Comparison of ENCODE assay signal across 1 cellular context in the genomic region with DNA sequence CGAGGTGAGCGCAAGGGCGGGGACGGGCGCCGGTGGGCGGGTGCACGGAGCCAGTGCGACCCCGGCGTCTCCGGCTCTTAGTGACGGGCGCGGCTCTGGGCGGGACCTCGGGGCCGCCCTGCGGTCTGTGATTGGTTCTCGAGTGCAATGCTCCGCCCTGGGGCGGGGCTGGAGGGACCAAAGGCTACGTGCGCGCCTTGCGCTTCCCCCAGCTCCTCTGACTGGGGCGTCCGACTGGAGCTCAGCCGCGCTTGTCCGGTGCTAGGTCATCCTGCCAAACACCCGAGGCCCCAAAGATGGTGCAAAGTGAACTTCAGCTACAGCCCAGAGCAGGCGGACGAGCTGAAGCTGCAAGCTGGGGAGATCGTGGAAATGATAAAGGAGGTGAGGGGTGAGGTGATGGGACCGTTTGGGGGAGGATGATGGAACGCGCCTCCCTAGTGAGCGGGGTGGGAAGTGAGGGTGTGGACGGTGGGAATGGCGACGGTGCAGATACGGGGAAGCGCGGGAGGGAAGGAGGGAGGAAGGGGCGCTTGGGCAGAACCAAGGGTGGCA.
TF ChIP-seq lines count a peak whose summit lies in the region.

No MANE protein-coding gene starts in this region.

TF ChIP-seq in K562, 482 proteins besides CTCF, POLR2A, EP300 and RAD21 (continued from another document and continues in another):
- TF ChIP-seq CTCFL (IDR thresholded peaks at IDR 0.05; ENCODE audit: borderline replicate concordance, insufficient read depth, low read depth, low read length, poor library complexity, severe bottlenecking) = no peak
- TF ChIP-seq PTTG1 (tag; IDR thresholded peaks at IDR 0.05; ENCODE audit: low read depth) = no peak
- peak; percentile 17 to 27; a peak in 1 of 4 replicates for TF ChIP-seq TRIM24 (IDR thresholded peaks at IDR 0.05)
- TF ChIP-seq ZNF407 (IDR thresholded peaks at IDR 0.05; ENCODE audit: low read depth) = no peak
- no peak for TF ChIP-seq RBM15 (IDR thresholded peaks at IDR 0.05; ENCODE audit: insufficient read depth, low read length)
- TF ChIP-seq KDM1A (IDR thresholded peaks at IDR 0.05) = peak in 1 of 2 experiments; percentile 57; a peak in 1 of 4 replicates
- no peak for TF ChIP-seq ZNF23 (CRISPR knock-in tag; IDR thresholded peaks at IDR 0.05)
- TF ChIP-seq, protein P1, sequence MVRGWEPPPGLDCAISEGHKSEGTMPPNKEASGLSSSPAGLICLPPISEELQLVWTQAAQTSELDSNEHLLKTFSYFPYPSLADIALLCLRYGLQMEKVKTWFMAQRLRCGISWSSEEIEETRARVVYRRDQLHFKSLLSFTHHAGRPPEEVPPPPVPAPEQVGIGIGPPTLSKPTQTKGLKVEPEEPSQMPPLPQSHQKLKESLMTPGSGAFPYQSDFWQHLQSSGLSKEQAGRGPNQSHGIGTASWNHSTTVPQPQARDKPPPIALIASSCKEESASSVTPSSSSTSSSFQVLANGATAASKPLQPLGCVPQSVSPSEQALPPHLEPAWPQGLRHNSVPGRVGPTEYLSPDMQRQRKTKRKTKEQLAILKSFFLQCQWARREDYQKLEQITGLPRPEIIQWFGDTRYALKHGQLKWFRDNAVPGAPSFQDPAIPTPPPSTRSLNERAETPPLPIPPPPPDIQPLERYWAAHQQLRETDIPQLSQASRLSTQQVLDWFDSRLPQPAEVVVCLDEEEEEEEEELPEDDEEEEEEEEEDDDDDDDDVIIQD (CRISPR knock-in tag; IDR thresholded peaks at IDR 0.05) = no peak
- TF ChIP-seq, protein P2, sequence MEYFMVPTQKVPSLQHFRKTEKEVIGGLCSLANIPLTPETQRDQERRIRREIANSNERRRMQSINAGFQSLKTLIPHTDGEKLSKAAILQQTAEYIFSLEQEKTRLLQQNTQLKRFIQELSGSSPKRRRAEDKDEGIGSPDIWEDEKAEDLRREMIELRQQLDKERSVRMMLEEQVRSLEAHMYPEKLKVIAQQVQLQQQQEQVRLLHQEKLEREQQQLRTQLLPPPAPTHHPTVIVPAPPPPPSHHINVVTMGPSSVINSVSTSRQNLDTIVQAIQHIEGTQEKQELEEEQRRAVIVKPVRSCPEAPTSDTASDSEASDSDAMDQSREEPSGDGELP (CRISPR knock-in tag; IDR thresholded peaks at IDR 0.05; ENCODE audit: borderline replicate concordance) = peak; percentile 40; the same call in 1 of the 2 replicates
- no peak for TF ChIP-seq PURB (CRISPR knock-in tag; IDR thresholded peaks at IDR 0.05; ENCODE audit: low read depth)
- TF ChIP-seq, protein P3, sequence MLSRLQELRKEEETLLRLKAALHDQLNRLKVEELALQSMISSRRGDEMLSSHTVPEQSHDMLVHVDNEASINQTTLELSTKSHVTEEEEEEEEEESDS (CRISPR knock-in tag; IDR thresholded peaks at IDR 0.05) = no peak
- TF ChIP-seq ZFX (CRISPR knock-in tag; IDR thresholded peaks at IDR 0.05) = no peak; the same call in 1 of the 2 replicates
- TF ChIP-seq ILK (tag; IDR thresholded peaks at IDR 0.05; ENCODE audit: borderline replicate concordance, low read depth) = no peak
- TF ChIP-seq SRF (CRISPR knock-in tag; IDR thresholded peaks at IDR 0.05) = peak in 1 of 2 experiments; percentile 26; a peak in 1 of 4 replicates
- peak; percentile 75 for TF ChIP-seq RBM25 (IDR thresholded peaks at IDR 0.05; ENCODE audit: low read depth, low read length, severe bottlenecking)
- 0 out of 2 replicates have a peak, but pooled peaks have one; percentile 37 for TF ChIP-seq KDM2B (CRISPR knock-in tag; IDR thresholded peaks at IDR 0.05)
- no peak for TF ChIP-seq ZZZ3 (IDR thresholded peaks at IDR 0.05)
- TF ChIP-seq FOXP1 (CRISPR knock-in tag; IDR thresholded peaks at IDR 0.05) = no peak
- TF ChIP-seq, protein P4, sequence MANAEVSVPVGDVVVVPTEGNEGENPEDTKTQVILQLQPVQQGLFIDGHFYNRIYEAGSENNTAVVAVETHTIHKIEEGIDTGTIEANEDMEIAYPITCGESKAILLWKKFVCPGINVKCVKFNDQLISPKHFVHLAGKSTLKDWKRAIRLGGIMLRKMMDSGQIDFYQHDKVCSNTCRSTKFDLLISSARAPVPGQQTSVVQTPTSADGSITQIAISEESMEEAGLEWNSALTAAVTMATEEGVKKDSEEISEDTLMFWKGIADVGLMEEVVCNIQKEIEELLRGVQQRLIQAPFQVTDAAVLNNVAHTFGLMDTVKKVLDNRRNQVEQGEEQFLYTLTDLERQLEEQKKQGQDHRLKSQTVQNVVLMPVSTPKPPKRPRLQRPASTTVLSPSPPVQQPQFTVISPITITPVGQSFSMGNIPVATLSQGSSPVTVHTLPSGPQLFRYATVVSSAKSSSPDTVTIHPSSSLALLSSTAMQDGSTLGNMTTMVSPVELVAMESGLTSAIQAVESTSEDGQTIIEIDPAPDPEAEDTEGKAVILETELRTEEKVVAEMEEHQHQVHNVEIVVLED (CRISPR knock-in tag; IDR thresholded peaks at IDR 0.05) = no peak; the same call in 1 of the 2 replicates
- no peak for TF ChIP-seq SAFB2 (IDR thresholded peaks at IDR 0.05; ENCODE audit: borderline replicate concordance, low read depth, low read length, severe bottlenecking)
- TF ChIP-seq TCFL5 (CRISPR knock-in tag; conservative IDR thresholded peaks at IDR 0.05) = no peak
- TF ChIP-seq PML (IDR thresholded peaks at IDR 0.05; ENCODE audit: low read length) = no peak
- no peak for TF ChIP-seq DACH1 (IDR thresholded peaks at IDR 0.05; ENCODE audit: partially characterized antibody)
- TF ChIP-seq FOXA1 (IDR thresholded peaks at IDR 0.05; ENCODE audit: borderline replicate concordance) = no peak
- TF ChIP-seq CXXC5 (CRISPR knock-in tag; IDR thresholded peaks at IDR 0.05) = peak; percentile 68
- TF ChIP-seq HNRNPLL (IDR thresholded peaks at IDR 0.05; ENCODE audit: low read depth, low read length, poor library complexity, severe bottlenecking) = peak; percentile 89
- TF ChIP-seq ARID2 (IDR thresholded peaks at IDR 0.05) = peak; percentile 30; the same call in 1 of the 2 replicates
- no peak for TF ChIP-seq NUFIP1 (IDR thresholded peaks at IDR 0.05; ENCODE audit: partially characterized antibody)
- TF ChIP-seq MEIS2 (IDR thresholded peaks at IDR 0.05; ENCODE audit: partially characterized antibody) = peak; percentile 10
- no peak for TF ChIP-seq PREB (CRISPR knock-in tag; IDR thresholded peaks at IDR 0.05)
- no peak for TF ChIP-seq ZSCAN29 (IDR thresholded peaks at IDR 0.05)
- TF ChIP-seq CREB1 (IDR thresholded peaks at IDR 0.05) = peak; percentile 41
- TF ChIP-seq CREB1 (CRISPR knock-in tag; IDR thresholded peaks at IDR 0.05) = no peak
- TF ChIP-seq SRSF3 (IDR thresholded peaks at IDR 0.05; ENCODE audit: insufficient read depth, low read length) = no peak
- peak; percentile 87 for TF ChIP-seq NFYB (IDR thresholded peaks at IDR 0.05; ENCODE audit: extremely low read depth, insufficient read length)
- TF ChIP-seq ZNF518B (CRISPR knock-in tag; IDR thresholded peaks at IDR 0.05) = no peak
- TF ChIP-seq USF1 (CRISPR knock-in tag; IDR thresholded peaks at IDR 0.05) = peak; percentile 24; the same call in 1 of the 2 replicates
- TF ChIP-seq ZC3H8 (IDR thresholded peaks at IDR 0.05) = no peak
- TF ChIP-seq ZNF263 (CRISPR knock-in tag; IDR thresholded peaks at IDR 0.05; ENCODE audit: borderline replicate concordance) = peak; percentile 41; the same call in 1 of the 2 replicates
- no peak for TF ChIP-seq ZFP36 (IDR thresholded peaks at IDR 0.05; ENCODE audit: low read depth, low read length, partially characterized antibody)
